ENCODE assay signal across 11 cellular contexts in the genomic region with DNA sequence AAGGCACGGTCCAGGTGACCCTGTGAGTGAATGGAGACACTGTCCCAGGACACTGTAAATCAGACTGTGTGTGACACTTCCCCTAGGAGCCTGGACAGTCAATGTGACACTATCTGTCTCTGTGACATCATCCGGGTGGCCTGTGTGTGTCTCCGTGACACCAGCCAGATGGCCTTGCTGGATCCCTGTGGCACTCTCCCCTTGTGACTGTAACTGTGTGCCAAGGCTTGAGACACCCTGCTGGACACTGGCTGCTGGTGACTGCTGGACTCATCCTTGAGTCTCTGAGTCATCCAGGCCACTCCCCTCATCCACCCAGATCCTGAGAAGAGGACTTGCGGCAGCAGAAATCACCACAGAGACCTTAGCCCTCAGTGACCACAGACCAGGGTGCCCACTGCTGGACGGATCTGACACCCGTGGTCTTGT.
DNase-seq lines count a peak whose midpoint lies in the region; ATAC-seq lines count a peak whose summit lies in the region.
"Had no signal": no experiment of that assay in that cellular context is flagged by ENCODE, and none has a peak within 500 bp of the region (broad histone marks: within the 10 kb centered on the region; RNA-seq: fewer than 3 reads in every experiment).

No MANE protein-coding gene starts in this region.

- ATAC-seq in HG03342 (IDR thresholded peaks at IDR 0.05; ENCODE audit: unreplicated experiment), result no peak
- ATAC-seq: activated CD4-positive, CD25-positive, alpha-beta regulatory T cell treated with anti-CD3 and anti-CD28 coated beads, Interleukin-2, amount 50 U/mL, for 24 hours had no signal

- peak; percentile 70 for DNase-seq in AG08396 (ENCODE audit: low spot score)
- peak; percentile 28 for DNase-seq in LoVo (ENCODE audit: low spot score)
- peak; percentile 55 to 69 for DNase-seq in cerebellar nuclear complex (lab: John Stamatoyannopoulos, UW)
- peak; percentile 35 for DNase-seq in left kidney (ENCODE audit: low read depth, low spot score)
- DNase-seq in NCI-H446 (lab: John Stamatoyannopoulos, UW), result no peak
- DNase-seq in foreskin melanocyte, result no peak
- no peak for DNase-seq in KBM-7
- DNase-seq: KG1; NK-92 treated with Interleukin-12 subunit alpha and Interleukin-12 subunit beta, amount 100 ng/mL, for 24 hours had no signal

- in situ Hi-C loops in KBM-7 (cut with MboI; ENCODE audit: low pct_unique_long_range_greater_than_20kb, low sequenced_read_pairs), result no loop called here

Comparison
In these comparisons a context has a peak if more than half of its experiments do, and no peak if none do; other contexts are left out.
1. DNase-seq: peak in AG08396 (single experiment), LoVo (single experiment), cerebellar nuclear complex (2 of 2) and left kidney (single experiment); none in NCI-H446 (0 of 2), foreskin melanocyte (single experiment) and KBM-7 (single experiment).